8 cellular contexts compared by ENCODE assay signal in the genomic region with DNA sequence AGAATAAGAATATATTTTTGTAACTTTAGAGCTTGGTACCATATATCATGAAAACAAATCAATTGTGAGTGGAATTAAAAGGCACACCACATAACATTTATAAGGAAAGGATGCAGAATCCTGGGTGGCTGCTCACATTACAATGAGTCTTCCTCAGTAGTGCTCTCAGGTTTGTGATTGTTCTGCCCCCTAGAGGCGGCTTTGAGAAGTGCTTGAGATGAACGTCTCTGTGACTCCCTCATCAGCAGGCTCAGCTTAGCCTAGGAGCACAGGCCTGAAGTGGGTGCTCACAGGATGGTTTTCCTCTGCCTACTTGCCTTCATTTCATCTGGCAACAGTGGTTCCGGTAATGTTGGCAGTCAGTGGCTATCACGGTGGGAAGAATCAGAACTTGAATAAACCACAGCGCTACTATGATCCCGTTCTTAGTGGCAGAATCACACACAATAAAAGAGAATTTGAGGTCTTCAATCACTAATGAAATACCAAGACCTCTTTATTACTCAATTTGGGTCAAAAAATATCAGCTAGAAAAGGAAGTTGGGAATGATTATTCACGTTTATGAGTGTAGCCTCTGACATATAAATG. TPM values are rescaled to one million over a fixed set of nuclear protein-coding genes. Genes with fewer than 3 reads are reported as not detected.
DNase-seq lines count a peak whose midpoint lies in the region; ATAC-seq and TF ChIP-seq lines count a peak whose summit lies in the region.

No MANE protein-coding gene starts in this region.

- no peak overlapping the region for H3K27ac Mint-ChIP-seq in chondrocyte (ENCODE audit: unreplicated experiment)

- H3K27ac ChIP-seq in left lung, result no peak overlapping the region

- intact Hi-C loops in left lung (cut with DNase I), result loop anchor here in 1 of 2 donors (5.0 kb wide), 1 partner anchor 165 kb away; no protein-coding TSS in a partner anchor

- H3K9me3 ChIP-seq in left lung, result peaks cover 0 to 13% of the 10 kb centered on the region in 2 donors

- H3K4me3 ChIP-seq in left lung, result no peak overlapping the region

- H3K27me3 Mint-ChIP-seq in chondrocyte (ENCODE audit: low read depth), result peaks cover 9% of the 10 kb centered on the region

- peaks cover 1% of the 10 kb centered on the region for H3K36me3 Mint-ChIP-seq in chondrocyte (ENCODE audit: low read depth)

- DNase-seq in Ammon's horn (ENCODE audit: low spot score) (peak; percentile 87), NCI-H2196 treated with DMSO at 0.1 percent for 48 hours (lab: John Stamatoyannopoulos, UW; ENCODE audit: unreplicated experiment) (peak; percentile 24), chondrocyte (ENCODE audit: low spot score) (no peak), left lung (peak in 1 of 2 donors; percentile 64)
- peak; percentile 12 to 56 (median 27) for DNase-seq in stimulated activated CD4-positive, alpha-beta T cell treated with anti-CD3 and anti-CD28 coated beads, TNF-alpha, amount 100 ng/mL, for 1 hour (ENCODE audit: low read depth in 3 of 3, low spot score in 1 of 3)

- H3K36me3 ChIP-seq in left lung, result no peaks in the 10 kb centered on the region

- peaks cover 4 to 14% of the 10 kb centered on the region in 2 donors for H3K4me1 ChIP-seq in left lung

- H3K4me3 Mint-ChIP-seq in chondrocyte (ENCODE audit: unreplicated experiment), result no peak overlapping the region

- ATAC-seq in GM18909 (IDR thresholded peaks at IDR 0.05; ENCODE audit: poor library complexity, unreplicated experiment) (peak; percentile 92), HG03108 (IDR thresholded peaks at IDR 0.05; ENCODE audit: unreplicated experiment) (peak; percentile 94), left lung (peak; percentile 97)
- ATAC-seq in activated CD4-positive, CD25-positive, alpha-beta regulatory T cell treated with anti-CD3 and anti-CD28 coated beads, Interleukin-2, amount 50 U/mL, for 24 hours, result peak; percentile 56 to 66

- peaks cover 0 to 30% of the 10 kb centered on the region in 2 donors for H3K27me3 ChIP-seq in left lung

- H3K9me3 Mint-ChIP-seq in chondrocyte (ENCODE audit: low read depth), result peaks cover 10% of the 10 kb centered on the region

- TF ChIP-seq CTCF in chondrocyte (IDR thresholded peaks at IDR 0.05) (peak; percentile 93), left lung (IDR thresholded peaks at IDR 0.05) (peak; percentile 85 to 92)

- H3K4me1 Mint-ChIP-seq in chondrocyte (ENCODE audit: low read depth), result no peaks in the 10 kb centered on the region

RNA-seq across cellular contexts. Expression of a gene that starts 38.1 kb away (rescaled TPM):
- total RNA-seq in chondrocyte, result 9.8 to 23.3 TPM (median 12.2 TPM) in 3 replicates
- 1 to 10 TPM; 4.6 to 5.7 TPM for total RNA-seq in left lung

RNA-seq across cellular contexts. Expression of a gene that starts 38.2 kb away (rescaled TPM):
- total RNA-seq in chondrocyte (0.20 to 0.53 TPM in 2 of 3 replicates, not detected in the other), left lung (not detected)
